In genomic region chr11:113148652-113149051, GRCh38 we compare ENCODE assay signal across 30 cellular contexts.
DNase-seq lines count a peak whose midpoint lies in the region; ATAC-seq and TF ChIP-seq lines count a peak whose summit lies in the region.
"Had no signal": no experiment of that assay in that cellular context is flagged by ENCODE, and none has a peak within 500 bp of the region (broad histone marks: within the 10 kb centered on the region; RNA-seq: fewer than 3 reads in every experiment).

No MANE protein-coding gene starts in this region.

- DNase-seq in NCI-H2227 (lab: John Stamatoyannopoulos, UW; ENCODE audit: unreplicated experiment) = peak; percentile 19
- DNase-seq in NCI-H2227 treated with DMSO at 0.1 percent for 48 hours (lab: John Stamatoyannopoulos, UW) = no peak
- DNase-seq in mesendoderm = peak; percentile 22
- DNase-seq in GDM1 (lab: John Stamatoyannopoulos, UW) = no peak
- DNase-seq in natural killer cell = no peak
- DNase-seq in ovary = no peak
- DNase-seq: 8988T; ACHN; BE2C; CD8-positive, alpha-beta memory T cell; DMS 273 treated with DMSO at 0.1 percent for 48 hours; DND-41; GM23248; Kasumi-1; NCI-H1092 treated with DMSO at 0.1 percent for 48 hours; NCI-H1436; NCI-H187; NCI-H2081 treated with DMSO at 0.1 percent for 48 hours; NCI-H2171; NCI-H446; NCI-H524 treated with DMSO at 0.1 percent for 48 hours; NCI-H82; NK-92 treated with Interleukin-12 subunit alpha and Interleukin-12 subunit beta, amount 100 ng/mL, for 24 hours; PC-3 had no signal

- H3K36me3 Mint-ChIP-seq in natural killer cell = no peaks in the 10 kb centered on the region
- H3K36me3 Mint-ChIP-seq: CD14-positive monocyte; CD8-positive, alpha-beta memory T cell had no signal

- no peak for ATAC-seq in natural killer cell
- ATAC-seq: K562, PC-3 had no signal

- no peak overlapping the region for H2BK5ac ChIP-seq in mesendoderm (ENCODE audit: low read length)

- H3K9me3 ChIP-seq in ovary = no peaks in the 10 kb centered on the region
- H3K9me3 ChIP-seq: BE2C, HAP-1, SJSA1 had no signal

- no peak overlapping the region for H3K4ac ChIP-seq in mesendoderm (ENCODE audit: low read depth, low read length)

- H3K27ac Mint-ChIP-seq in natural killer cell = no peak overlapping the region

- no peaks in the 10 kb centered on the region for H3K79me1 ChIP-seq in mesendoderm (ENCODE audit: low read length)

- no peak overlapping the region for H3K18ac ChIP-seq in mesendoderm (ENCODE audit: low read length)

- peaks cover 12 to 37% of the 10 kb centered on the region in 2 donors for H3K4me1 Mint-ChIP-seq in natural killer cell
- H3K4me1 Mint-ChIP-seq: CD14-positive monocyte; CD8-positive, alpha-beta memory T cell had no signal

- H2BK120ac ChIP-seq in mesendoderm (ENCODE audit: low read depth, low read length) = no peak overlapping the region

- H3K9me3 Mint-ChIP-seq in natural killer cell = no peaks in the 10 kb centered on the region

- no peak overlapping the region for H3K23ac ChIP-seq in mesendoderm (ENCODE audit: low read length)

- H3K27ac ChIP-seq in cingulate gyrus (ENCODE audit: low read depth, low read length) = peak overlapping the region; percentile 92
- H3K27ac ChIP-seq in mesendoderm (ENCODE audit: low read depth, low read length) = no peak overlapping the region
- peak overlapping the region; percentile 97 for H3K27ac ChIP-seq in temporal lobe (ENCODE audit: low read depth, low read length)
- H3K27ac ChIP-seq in ovary = no peak overlapping the region
- H3K27ac ChIP-seq: GM23248, SJSA1 had no signal

- H3K9ac ChIP-seq in mesendoderm (ENCODE audit: low read length) = no peak overlapping the region
- H3K9ac ChIP-seq: GM23248 had no signal

- WGBS in mesendoderm (ENCODE audit: extremely low coverage, insufficient coverage, low lambda C conversion rate) = no CpG with 5 or more reads among the region's 1 CpG
- 69 to 91% (median 82%) methylated on average over 1 of the region's 1 CpG for WGBS in ovary, 3 donors

- H2AK5ac ChIP-seq in mesendoderm (ENCODE audit: low read length) = no peak overlapping the region

- H3K4me1 ChIP-seq in mesendoderm (ENCODE audit: control insufficient read depth, low read depth, low read length) = peaks cover 2% of the 10 kb centered on the region
- H3K4me1 ChIP-seq in ovary (ENCODE audit: insufficient read depth) = no peaks in the 10 kb centered on the region
- H3K4me1 ChIP-seq: HAP-1, SJSA1 had no signal

- H3K36me3 ChIP-seq in mesendoderm (ENCODE audit: control insufficient read depth, insufficient read depth, low read length) (no peaks in the 10 kb centered on the region), ovary (no peaks in the 10 kb centered on the region)
- H3K36me3 ChIP-seq: BE2C, HAP-1, SJSA1 had no signal

- TF ChIP-seq CTCF in natural killer cell (IDR thresholded peaks at IDR 0.05) = no peak
- no peak for TF ChIP-seq CTCF in ovary (IDR thresholded peaks at IDR 0.05)

- no peak overlapping the region for H3K4me2 ChIP-seq in mesendoderm (ENCODE audit: low read length)

- intact Hi-C loops in natural killer cell (cut with micrococcal nuclease) = no loop called here
- intact Hi-C loops in ovary (cut with DNase I) = no loop called here

- no peak overlapping the region for H2BK15ac ChIP-seq in mesendoderm (replicated peaks; ENCODE audit: low read depth)

- H3K27me3 ChIP-seq in mesendoderm (ENCODE audit: insufficient read depth, low read length, poor library complexity) (no peaks in the 10 kb centered on the region), ovary (no peaks in the 10 kb centered on the region)
- H3K27me3 ChIP-seq: BE2C, SJSA1 had no signal

- no peak for TF ChIP-seq POLR2A in ovary (IDR thresholded peaks at IDR 0.05)

- no peak overlapping the region for H3K4me3 ChIP-seq in mesendoderm (ENCODE audit: low read length)
- H3K4me3 ChIP-seq in ovary = no peak overlapping the region
- H3K4me3 ChIP-seq: GM23248, HAP-1, K562, SJSA1 had no signal

- H3K4me3 Mint-ChIP-seq in natural killer cell = no peak overlapping the region
- H3K4me3 Mint-ChIP-seq: CD14-positive monocyte; CD8-positive, alpha-beta memory T cell had no signal

- H4K5ac ChIP-seq in mesendoderm (ENCODE audit: low read length) = no peak overlapping the region

- TF ChIP-seq EP300 in ovary (IDR thresholded peaks at IDR 0.05) = no peak

- no peaks in the 10 kb centered on the region for H3K79me2 ChIP-seq in mesendoderm (ENCODE audit: control insufficient read depth, insufficient read depth, low read length)

- H4K8ac ChIP-seq in mesendoderm (ENCODE audit: low read depth, low read length) = no peak overlapping the region

- H3K27me3 Mint-ChIP-seq in natural killer cell (ENCODE audit: low read depth in 2 of 2) = no peaks in the 10 kb centered on the region

- H3K56ac ChIP-seq in mesendoderm (ENCODE audit: low read length) = no peak overlapping the region

Comparison
In these comparisons a context has a peak if more than half of its experiments do, and no peak if none do; other contexts are left out.
1. DNase-seq: peak in NCI-H2227 (single experiment) and mesendoderm (single experiment); none in NCI-H2227 treated with DMSO at 0.1 percent for 48 hours (single experiment), GDM1 (single experiment), natural killer cell (single experiment) and ovary (0 of 5).
2. H3K27ac ChIP-seq: peak in cingulate gyrus (single experiment) and temporal lobe (single experiment); none in mesendoderm (single experiment) and ovary (0 of 2).